Comparison of ENCODE assay signal across 8 cellular contexts in genomic region chr6:33317668-33318425, GRCh38. TPM values are rescaled to one million over a fixed set of nuclear protein-coding genes. Genes with fewer than 3 reads are reported as not detected.
A peak's percentile ranks its signal among the peaks of the same experiment; 100 is the strongest.
DNase-seq lines count a peak whose midpoint lies in the region; TF ChIP-seq lines count a peak whose summit lies in the region.

TSS of gene ZBTB22 (minus strand) at chr6:33317744. CDS start at chr6:33316916, 828 bp downstream.

- peak within 1 kb of the TSS; percentile 60; the same call in 1 of the 2 replicates for H3K9ac ChIP-seq in SK-N-SH

- peaks cover 64% of the 10 kb centered on the region for H3K79me2 ChIP-seq in SK-N-SH (ENCODE audit: insufficient read depth)

- no peaks in the 10 kb centered on the region for H4K20me1 ChIP-seq in SK-N-SH (ENCODE audit: insufficient read depth)

- WGBS in SK-N-SH (ENCODE audit: low lambda C conversion rate) = 2% methylated on average over 37 of the region's 45 CpGs
- 1% methylated on average over 30 of the region's 45 CpGs for WGBS in testis, 2 donors

- H3K4me3 Mint-ChIP-seq in activated naive CD4-positive, alpha-beta T cell treated with anti-CD3 and anti-CD28 coated beads, Interleukin-2, amount 50 U/mL, for 24 hours = peak within 1 kb of the TSS; percentile 95

- H3K36me3 Mint-ChIP-seq in activated naive CD4-positive, alpha-beta T cell treated with anti-CD3 and anti-CD28 coated beads, Interleukin-2, amount 50 U/mL, for 24 hours = peaks cover 24% of the 10 kb centered on the region

- CTCF ChIA-PET in SK-N-SH (lab: Yijun Ruan, JAX) = interaction anchor here (0.7 to 4.5 kb wide), 9 partner anchors 18 to 408 kb away, joined by 3 to 16 read pairs (median 4); partner anchors contain the start of genes RPS18 and VPS52

- TF ChIP-seq CTCF in HFF-Myc (IDR thresholded peaks at IDR 0.05; ENCODE audit: low read depth, low read length, missing control alignments) = no peak
- no peak for TF ChIP-seq CTCF in SK-N-SH (IDR thresholded peaks at IDR 0.05)
- peak in 2 of 3 experiments; percentile 19 to 35 for TF ChIP-seq CTCF in testis (IDR thresholded peaks at IDR 0.05)

- DNase-seq in GDM1 (lab: John Stamatoyannopoulos, UW) (peak; percentile 96), HFF-Myc (ENCODE audit: extremely low read depth, low read depth) (peak; percentile 97), NCI-H1048 (lab: John Stamatoyannopoulos, UW) (peak; percentile 99), SK-N-SH (peak; percentile 92), globus pallidus (ENCODE audit: low spot score) (peak; percentile 97), occipital lobe (lab: John Stamatoyannopoulos, UW) (peak; percentile 95), testis (peak; percentile 100)

- H3K9me3 Mint-ChIP-seq in activated naive CD4-positive, alpha-beta T cell treated with anti-CD3 and anti-CD28 coated beads, Interleukin-2, amount 50 U/mL, for 24 hours = no peaks in the 10 kb centered on the region

- TF ChIP-seq RAD21 in SK-N-SH (IDR thresholded peaks at IDR 0.05; ENCODE audit: low read length) = no peak

- H3K4me1 ChIP-seq in SK-N-SH (ENCODE audit: control insufficient read depth in 1 of 2, insufficient read depth in 2 of 2, low read depth in 1 of 2, low read length in 1 of 2) (peaks cover 29 to 53% of the 10 kb centered on the region in 2 experiments; a peak in 3 of 4 replicates), testis (peaks cover 45% of the 10 kb centered on the region)

- peaks cover 43% of the 10 kb centered on the region for H3F3A ChIP-seq in SK-N-SH (replicated peaks; ENCODE audit: insufficient read depth)

- peaks cover 79% of the 10 kb centered on the region for H3K4me1 Mint-ChIP-seq in activated naive CD4-positive, alpha-beta T cell treated with anti-CD3 and anti-CD28 coated beads, Interleukin-2, amount 50 U/mL, for 24 hours

- peaks cover 19 to 27% of the 10 kb centered on the region in 2 experiments for H3K36me3 ChIP-seq in SK-N-SH (replicated peaks in 1 of 2; ENCODE audit: control insufficient read depth in 1 of 2, insufficient read depth in 2 of 2, low read length in 1 of 2)
- H3K36me3 ChIP-seq in testis (ENCODE audit: low read depth, missing control alignments) = no peaks in the 10 kb centered on the region

- H3K27me3 Mint-ChIP-seq in activated naive CD4-positive, alpha-beta T cell treated with anti-CD3 and anti-CD28 coated beads, Interleukin-2, amount 50 U/mL, for 24 hours = no peaks in the 10 kb centered on the region

- no peak for TF ChIP-seq POLR2A in testis (IDR thresholded peaks at IDR 0.05)

- peak within 1 kb of the TSS; percentile 96 for H3K27ac Mint-ChIP-seq in activated naive CD4-positive, alpha-beta T cell treated with anti-CD3 and anti-CD28 coated beads, Interleukin-2, amount 50 U/mL, for 24 hours

- H3K27ac ChIP-seq in SK-N-SH (ENCODE audit: low read depth in 2 of 2, low read length in 1 of 2) (peak within 1 kb of the TSS; percentile 88 to 95), testis (peak within 1 kb of the TSS; percentile 82 to 89)

- no peaks in the 10 kb centered on the region for H3K9me3 ChIP-seq in SK-N-SH
- no peaks in the 10 kb centered on the region for H3K9me3 ChIP-seq in testis

- TF ChIP-seq EP300 in SK-N-SH (IDR thresholded peaks at IDR 0.05; ENCODE audit: borderline replicate concordance in 1 of 2, low read depth in 1 of 2, low read length in 1 of 2) = no peak

- peak within 1 kb of the TSS; percentile 99 for H3K4me2 ChIP-seq in SK-N-SH

- POLR2A ChIA-PET in SK-N-SH (lab: Yijun Ruan, JAX) = interaction anchor here (0.8 to 1.9 kb wide), 7 partner anchors 9 to 346 kb away, joined by 3 to 11 read pairs (median 6); partner anchors contain the start of genes B3GALT4, PFDN6, RPS18 and VPS52

- peak within 1 kb of the TSS; percentile 48 for H3K4me3 ChIP-seq in HFF-Myc (replicated peaks; ENCODE audit: low read depth, low read length)
- H3K4me3 ChIP-seq in SK-N-SH (ENCODE audit: low read depth in 2 of 2, low read length in 1 of 2) = peak within 1 kb of the TSS; percentile 56
- peak within 1 kb of the TSS; percentile 50 to 52 for H3K4me3 ChIP-seq in testis

- H2AFZ ChIP-seq in SK-N-SH (ENCODE audit: low read depth) = peak within 1 kb of the TSS; percentile 28

- no peaks in the 10 kb centered on the region for H3K9me2 ChIP-seq in SK-N-SH

- intact Hi-C loops in testis (cut with DNase I; ENCODE audit: low total_unique reads) = loop anchor here (10.0 kb wide), 2 partner anchors 97 to 113 kb away; partner anchors contain the start of genes CUTA, HSD17B8, PHF1 and RING1

- no peaks in the 10 kb centered on the region for H3K27me3 ChIP-seq in SK-N-SH (ENCODE audit: insufficient read depth)
- no peaks in the 10 kb centered on the region for H3K27me3 ChIP-seq in testis

TF ChIP-seq in SK-N-SH, 30 proteins besides CTCF, POLR2A, EP300 and RAD21 (continues in another document):
- TF ChIP-seq CHD2 (IDR thresholded peaks at IDR 0.05; ENCODE audit: low read length, partially characterized antibody) (peak; percentile 20), MAX (IDR thresholded peaks at IDR 0.05; ENCODE audit: low read depth) (peak; percentile 70), USF2 (IDR thresholded peaks at IDR 0.05; ENCODE audit: borderline replicate concordance, low read depth, low read length) (no peak), NRF1 (IDR thresholded peaks at IDR 0.05; ENCODE audit: low read depth, low read length) (peak; percentile 19; the same call in 1 of the 2 replicates), POLR2AphosphoS5 (IDR thresholded peaks at IDR 0.05; ENCODE audit: low read depth, low read length) (peak; percentile 78), EZH2phosphoT487 (IDR thresholded peaks at IDR 0.05; ENCODE audit: borderline replicate concordance, low read depth) (no peak), RFX5 (IDR thresholded peaks at IDR 0.05; ENCODE audit: low read length) (peak; percentile 84), PBX3 (IDR thresholded peaks at IDR 0.05) (peak; percentile 37; the same call in 1 of the 2 replicates), RCOR1 (IDR thresholded peaks at IDR 0.05; ENCODE audit: low read length) (no peak), MEF2A (IDR thresholded peaks at IDR 0.05; ENCODE audit: borderline replicate concordance, low read depth) (no peak), RXRA (IDR thresholded peaks at IDR 0.05; ENCODE audit: borderline replicate concordance, low read depth) (no peak), ZBTB33 (IDR thresholded peaks at IDR 0.05; ENCODE audit: borderline replicate concordance, low read depth) (no peak), JUND (IDR thresholded peaks at IDR 0.05) (no peak; the same call in 1 of the 2 replicates), TAF1 (IDR thresholded peaks at IDR 0.05; ENCODE audit: borderline replicate concordance, low read depth, low read length) (peak; percentile 81; the same call in 1 of the 2 replicates), FOXM1 (IDR thresholded peaks at IDR 0.05; ENCODE audit: low read depth) (no peak), MXI1 (IDR thresholded peaks at IDR 0.05; ENCODE audit: low read depth, low read length) (peak; percentile 50; the same call in 1 of the 2 replicates), YY1 (IDR thresholded peaks at IDR 0.05; ENCODE audit: low read depth) (peak; percentile 83)

RNA-seq across cellular contexts. Expression of gene ZBTB22, which starts in this region (rescaled TPM):
- 19.5 and 22.2 TPM in 2 replicates for polyA plus RNA-seq in SK-N-SH (2012; rRNA removed)
- 11.9 and 17.3 TPM in 2 replicates for polyA plus RNA-seq in SK-N-SH (2012; cell fraction: cytosol; rRNA removed)
- polyA plus RNA-seq in SK-N-SH (2012; cell fraction: nucleus; rRNA removed) = 22.8 and 24.0 TPM in 2 replicates
- total RNA-seq in occipital lobe = 28.4 TPM
- total RNA-seq in testis = 10 to 100 TPM; 13.4 to 17.1 TPM
- polyA plus RNA-seq in testis (ENCODE audit: insufficient read depth, low read depth, low replicate concordance) = 15.2 TPM

Comparison
In these comparisons a context has a peak if more than half of its experiments do, and no peak if none do; other contexts are left out.
1. Peak in every context shown above with its lines: DNase-seq, H3K4me3 ChIP-seq and H3K27ac ChIP-seq.
2. CTCF ChIP-seq: peak in testis (2 of 3); none in HFF-Myc (single experiment) and SK-N-SH (single experiment).